1 cellular context compared by ENCODE assay signal in genomic region chr2:11743846-11744553, GRCh38.
A peak's percentile ranks its signal among the peaks of the same experiment; 100 is the strongest.
TF ChIP-seq lines count a peak whose summit lies in the region.

No MANE protein-coding gene starts in this region.

TF ChIP-seq in K562, 482 proteins besides CTCF, POLR2A, EP300 and RAD21 (continued from another document and continues in another):
- peak; percentile 68; the same call in 1 of the 2 replicates for TF ChIP-seq ARID4B (CRISPR knock-in tag; IDR thresholded peaks at IDR 0.05)
- no peak for TF ChIP-seq E2F5 (CRISPR knock-in tag; IDR thresholded peaks at IDR 0.05)
- TF ChIP-seq ATF7 (IDR thresholded peaks at IDR 0.05): peak; percentile 96
- TF ChIP-seq ZNF586 (CRISPR knock-in tag; conservative IDR thresholded peaks at IDR 0.05): no peak
- no peak for TF ChIP-seq MCM2 (IDR thresholded peaks at IDR 0.05; ENCODE audit: low read depth)
- TF ChIP-seq KLF13 (tag; IDR thresholded peaks at IDR 0.05; ENCODE audit: borderline replicate concordance, low read depth): peak; percentile 59; the same call in 1 of the 2 replicates
- TF ChIP-seq SMC3 (conservative IDR thresholded peaks at IDR 0.05; ENCODE audit: insufficient read depth, low read depth, low read length): 0 out of 2 replicates have a peak, but pooled peaks have one; percentile 25
- TF ChIP-seq NFIC (IDR thresholded peaks at IDR 0.05): peak; percentile 33; the same call in 1 of the 2 replicates
- TF ChIP-seq UBTF (IDR thresholded peaks at IDR 0.05; ENCODE audit: borderline replicate concordance in 1 of 2, low read depth in 2 of 2, low read length in 2 of 2): peak; percentile 73 to 86; a peak in 2 of 4 replicates
- peak; percentile 46; the same call in 1 of the 2 replicates for TF ChIP-seq HCFC1 (IDR thresholded peaks at IDR 0.05; ENCODE audit: low read depth, low read length)
- TF ChIP-seq CBX1 (IDR thresholded peaks at IDR 0.05; ENCODE audit: low read depth): peak; percentile 100
- no peak; a peak in 1 of 4 replicates for TF ChIP-seq FOXA3 (CRISPR knock-in tag; conservative IDR thresholded peaks at IDR 0.05 in 1 of 2, IDR thresholded peaks at IDR 0.05 in 1 of 2)
- peak in 1 of 2 experiments; percentile 81; a peak in 2 of 4 replicates for TF ChIP-seq TBL1XR1 (IDR thresholded peaks at IDR 0.05; ENCODE audit: low read length in 2 of 2)
- TF ChIP-seq GABPB1 (CRISPR knock-in tag; IDR thresholded peaks at IDR 0.05): peak; percentile 65; the same call in 1 of the 2 replicates
- TF ChIP-seq CLOCK (CRISPR knock-in tag; IDR thresholded peaks at IDR 0.05; ENCODE audit: borderline replicate concordance): 0 out of 2 replicates have a peak, but pooled peaks have one; percentile 33
- no peak for TF ChIP-seq HNRNPL (IDR thresholded peaks at IDR 0.05; ENCODE audit: low read depth, low read length)
- no peak for TF ChIP-seq MGA (IDR thresholded peaks at IDR 0.05)
- TF ChIP-seq ESRRA (IDR thresholded peaks at IDR 0.05; ENCODE audit: borderline replicate concordance, low read depth): peak; percentile 77
- peak; percentile 59; the same call in 1 of the 2 replicates for TF ChIP-seq MBD2 (IDR thresholded peaks at IDR 0.05; ENCODE audit: borderline replicate concordance, low read depth)
- TF ChIP-seq TOE1 (IDR thresholded peaks at IDR 0.05; ENCODE audit: borderline replicate concordance): peak; percentile 95
- TF ChIP-seq TOE1 (CRISPR knock-in tag; IDR thresholded peaks at IDR 0.05; ENCODE audit: borderline replicate concordance, low read depth): no peak
- no peak for TF ChIP-seq SNIP1 (IDR thresholded peaks at IDR 0.05; ENCODE audit: low read depth)
- TF ChIP-seq ZNF699 (CRISPR knock-in tag; IDR thresholded peaks at IDR 0.05; ENCODE audit: insufficient replicate concordance): no peak
- TF ChIP-seq TGIF2 (CRISPR knock-in tag; IDR thresholded peaks at IDR 0.05): no peak; the same call in 1 of the 2 replicates
- TF ChIP-seq FOSL1 (tag; conservative IDR thresholded peaks at IDR 0.05): peak; percentile 99
- 0 out of 2 replicates have a peak, but pooled peaks have one; percentile 42 for TF ChIP-seq THRAP3 (IDR thresholded peaks at IDR 0.05; ENCODE audit: borderline replicate concordance)
- TF ChIP-seq KLF6 (CRISPR knock-in tag; IDR thresholded peaks at IDR 0.05; ENCODE audit: borderline replicate concordance): no peak
- TF ChIP-seq MECOM (CRISPR knock-in tag; IDR thresholded peaks at IDR 0.05): peak; percentile 90
- no peak for TF ChIP-seq ZNF830 (CRISPR knock-in tag; IDR thresholded peaks at IDR 0.05)
- no peak for TF ChIP-seq ZNF75A (CRISPR knock-in tag; IDR thresholded peaks at IDR 0.05)
- TF ChIP-seq ZBTB7A (IDR thresholded peaks at IDR 0.05; ENCODE audit: borderline replicate concordance, control insufficient read depth, low read depth, low read length): peak; percentile 65
- TF ChIP-seq ZNF583 (CRISPR knock-in tag; IDR thresholded peaks at IDR 0.05): no peak
- TF ChIP-seq ZNF655 (CRISPR knock-in tag; IDR thresholded peaks at IDR 0.05): no peak
- peak; percentile 76 for TF ChIP-seq EP400 (IDR thresholded peaks at IDR 0.05)
- TF ChIP-seq PHB2 (IDR thresholded peaks at IDR 0.05; ENCODE audit: low read depth): no peak
- TF ChIP-seq CEBPG (CRISPR knock-in tag; IDR thresholded peaks at IDR 0.05): peak; percentile 68; the same call in 1 of the 2 replicates
- TF ChIP-seq CEBPG (tag; conservative IDR thresholded peaks at IDR 0.05 in 1 of 2, IDR thresholded peaks at IDR 0.05 in 1 of 2): peak; percentile 43 to 54; a peak in 1 of 4 replicates
- no peak for TF ChIP-seq SUPT5H (IDR thresholded peaks at IDR 0.05)
